In genomic region chr6:11899645-11900044, GRCh38 we compare ENCODE assay signal across 27 cellular contexts.
"Had no signal": no experiment of that assay in that cellular context is flagged by ENCODE, and none has a peak within 500 bp of the region (broad histone marks: within the 10 kb centered on the region; RNA-seq: fewer than 3 reads in every experiment).

No MANE protein-coding gene starts in this region.

- H3K27ac Mint-ChIP-seq: stimulated activated effector memory CD8-positive, alpha-beta T cell treated with anti-CD3 and anti-CD28 coated beads, Interleukin-12 subunit alpha, Interleukin-12 subunit beta, amount 100 ng/mL, for 72 hours; stimulated activated memory B cell treated with anti-CD40 and anti-IgM and Interleukin-4, amounts not matched to agents 10 μg/mL and 1 μg/mL and 100 μg/mL, for 72 hours; stimulated activated naive B cell treated with anti-CD40 and anti-IgM and Interleukin-4, amounts not matched to agents 10 μg/mL and 1 μg/mL and 100 μg/mL, for 72 hours; stimulated activated naive CD8-positive, alpha-beta T cell treated with anti-CD3 and anti-CD28 coated beads, Interleukin-15, amount 100 ng/mL, for 72 hours; stimulated activated naive CD8-positive, alpha-beta T cell treated with anti-CD3 and anti-CD28 coated beads, Interleukin-15, Interleukin-2, amounts not matched to agents 100 ng/mL and 50 ng/mL, for 24 hours; type B pancreatic cell had no signal

- H3K4me1 ChIP-seq: stomach, suprapubic skin, testis, thyroid gland, tibial artery, tibial nerve, transverse colon, upper lobe of left lung, upper lobe of right lung, uterus, vagina had no signal

- H3K27me3 ChIP-seq: stomach, suprapubic skin, testis, thyroid gland, tibial artery, tibial nerve, transverse colon, upper lobe of left lung, upper lobe of right lung, uterus, vagina had no signal

- H3K27ac ChIP-seq: stomach, suprapubic skin, testis, thoracic aorta, thyroid gland, tibial artery, tibial nerve, transverse colon, upper lobe of left lung, upper lobe of right lung, uterus, vagina had no signal

- H3K9me3 ChIP-seq: stomach, suprapubic skin, testis, thoracic aorta, thyroid gland, tibial artery, tibial nerve, transverse colon, upper lobe of left lung, upper lobe of right lung, uterus, vagina had no signal

- H3K36me3 ChIP-seq: stomach, suprapubic skin, thoracic aorta, thyroid gland, tibial artery, tibial nerve, transverse colon, upper lobe of left lung, upper lobe of right lung, uterus, vagina had no signal

- ATAC-seq: stimulated activated effector memory CD8-positive, alpha-beta T cell treated with anti-CD3 and anti-CD28 coated beads, Interleukin-12 subunit alpha, Interleukin-12 subunit beta, amount 100 ng/mL, for 72 hours; stimulated activated memory B cell treated with anti-CD40 and anti-IgM and Interleukin-4, amounts not matched to agents 10 μg/mL and 1 μg/mL and 100 μg/mL, for 72 hours; stimulated activated naive B cell treated with anti-CD40 and anti-IgM and Interleukin-4, amounts not matched to agents 10 μg/mL and 1 μg/mL and 100 μg/mL, for 72 hours; stimulated activated naive CD8-positive, alpha-beta T cell treated with anti-CD3 and anti-CD28 coated beads, Interleukin-15, amount 100 ng/mL, for 72 hours; stimulated activated naive CD8-positive, alpha-beta T cell treated with anti-CD3 and anti-CD28 coated beads, Interleukin-15, Interleukin-2, amounts not matched to agents 100 U/mL and 50 U/mL, for 24 hours; upper lobe of right lung had no signal

- DNase-seq: stimulated activated CD4-positive, alpha-beta T cell treated with anti-CD3 and anti-CD28 coated beads, Interleukin-2, amount 100 ng/mL, for 48 hours; stimulated activated CD4-positive, alpha-beta T cell treated with anti-CD3 and anti-CD28 coated beads, Interleukin-4, amount 100 ng/mL, for 1 hour; stimulated activated CD4-positive, alpha-beta T cell treated with anti-CD3 and anti-CD28 coated beads, Interleukin-4, amount 100 ng/mL, for 24 hours; stimulated activated CD4-positive, alpha-beta T cell treated with anti-CD3 and anti-CD28 coated beads, Interleukin-4, amount 100 ng/mL, for 4 hours; stimulated activated naive B cell treated with anti-CD40 and anti-IgM and Interleukin-4, amounts not matched to agents 10 μg/mL and 1 μg/mL and 100 μg/mL, for 72 hours; stimulated activated naive CD4-positive, alpha-beta T cell; stimulated activated naive CD4-positive, alpha-beta T cell treated with Interleukin-2 at 50 U/mL for 16 hours; stimulated activated naive CD8-positive, alpha-beta T cell treated with anti-CD3 and anti-CD28 coated beads, Interleukin-15, amount 100 ng/mL, for 72 hours; stimulated activated naive CD8-positive, alpha-beta T cell treated with anti-CD3 and anti-CD28 coated beads, Interleukin-15, Interleukin-2, amounts not matched to agents 100 U/mL and 50 U/mL, for 24 hours; stomach; substantia nigra; testis; thyroid gland; tibial artery; transverse colon; upper lobe of left lung; upper lobe of right lung; uterus had no signal

- H3K4me3 Mint-ChIP-seq: stimulated activated effector memory CD8-positive, alpha-beta T cell treated with anti-CD3 and anti-CD28 coated beads, Interleukin-12 subunit alpha, Interleukin-12 subunit beta, amount 100 ng/mL, for 72 hours; stimulated activated memory B cell treated with anti-CD40 and anti-IgM and Interleukin-4, amounts not matched to agents 10 μg/mL and 1 μg/mL and 100 μg/mL, for 72 hours; stimulated activated naive B cell treated with anti-CD40 and anti-IgM and Interleukin-4, amounts not matched to agents 10 μg/mL and 1 μg/mL and 100 μg/mL, for 72 hours; stimulated activated naive CD8-positive, alpha-beta T cell treated with anti-CD3 and anti-CD28 coated beads, Interleukin-15, amount 100 ng/mL, for 72 hours; stimulated activated naive CD8-positive, alpha-beta T cell treated with anti-CD3 and anti-CD28 coated beads, Interleukin-15, Interleukin-2, amounts not matched to agents 100 ng/mL and 50 ng/mL, for 24 hours; type B pancreatic cell had no signal

- H3K4me3 ChIP-seq: stomach, suprapubic skin, testis, thoracic aorta, thyroid gland, tibial artery, tibial nerve, transverse colon, upper lobe of left lung, upper lobe of right lung, uterus, vagina had no signal

- FAIRE-seq: urothelium cell line had no signal

- H3K36me3 Mint-ChIP-seq: stimulated activated effector memory CD8-positive, alpha-beta T cell treated with anti-CD3 and anti-CD28 coated beads, Interleukin-12 subunit alpha, Interleukin-12 subunit beta, amount 100 ng/mL, for 72 hours; stimulated activated memory B cell treated with anti-CD40 and anti-IgM and Interleukin-4, amounts not matched to agents 10 μg/mL and 1 μg/mL and 100 μg/mL, for 72 hours; stimulated activated naive B cell treated with anti-CD40 and anti-IgM and Interleukin-4, amounts not matched to agents 10 μg/mL and 1 μg/mL and 100 μg/mL, for 72 hours had no signal

- H3K27me3 Mint-ChIP-seq: stimulated activated naive CD8-positive, alpha-beta T cell treated with anti-CD3 and anti-CD28 coated beads, Interleukin-15, Interleukin-2, amounts not matched to agents 100 ng/mL and 50 ng/mL, for 24 hours; type B pancreatic cell had no signal
